In genomic region chr17:82869536-82869935, GRCh38 we compare ENCODE assay signal across 17 cellular contexts. TPM values are rescaled to one million over a fixed set of nuclear protein-coding genes. Genes with fewer than 3 reads are reported as not detected.
"Had no signal": no experiment of that assay in that cellular context is flagged by ENCODE, and none has a peak within 500 bp of the region (broad histone marks: within the 10 kb centered on the region; RNA-seq: fewer than 3 reads in every experiment).

No MANE protein-coding gene starts in this region.

- DNase-seq: activated CD4-positive, alpha-beta T cell treated with anti-CD3 and anti-CD28 coated beads, Interleukin-2, amount 50 U/mL, for 4 hours; activated effector memory CD4-positive, alpha-beta T cell treated with Interleukin-2 at 50 U/mL for 16 hours; activated T-cell treated with anti-CD3 and anti-CD28 coated beads, Interleukin-2, amount 50 U/mL, for 1 hour; amniotic stem cell; glutamatergic neuron; immature natural killer cell; left cardiac atrium; stimulated activated CD4-positive, alpha-beta T cell treated with anti-CD3 and anti-CD28 coated beads, Interleukin-4, amount 100 ng/mL, for 4 hours; T-helper 1 cell; thyroid gland had no signal

- FAIRE-seq: pancreas had no signal

- H3K27me3 ChIP-seq: esophagus muscularis mucosa, pancreas, thyroid gland had no signal

- H3K27ac ChIP-seq: esophagus muscularis mucosa, pancreas had no signal

- ATAC-seq: activated naive CD4-positive, alpha-beta T cell treated with anti-CD3 and anti-CD28 coated beads, Interleukin-2, amount 50 U/mL, for 72 hours; left cardiac atrium; pancreas had no signal

- H3K4me3 ChIP-seq: esophagus muscularis mucosa, pancreas, thyroid gland had no signal

- H3K36me3 ChIP-seq: pancreas had no signal

- H3K9me3 Mint-ChIP-seq: activated naive CD4-positive, alpha-beta T cell treated with anti-CD3 and anti-CD28 coated beads, Interleukin-2, amount 50 U/mL, for 72 hours; immature natural killer cell; neural crest cell had no signal

- H3K9me3 ChIP-seq: esophagus muscularis mucosa, pancreas, thyroid gland had no signal

- H3K4me3 Mint-ChIP-seq: immature natural killer cell, neural crest cell had no signal

- H3K4me1 ChIP-seq: pancreas had no signal

RNA-seq across cellular contexts. Expression of gene ZNF750, which starts 29.7 kb away (rescaled TPM):
- total RNA-seq: activated naive CD4-positive, alpha-beta T cell treated with anti-CD3 and anti-CD28 coated beads, Interleukin-2, amount 50 U/mL, for 72 hours; cerebellum; esophagus muscularis mucosa; fibroblast of villous mesenchyme; left cardiac atrium; neural crest cell; pancreas; skeletal muscle tissue had no signal
